ENCODE assay signal across 8 cellular contexts in the genomic region with DNA sequence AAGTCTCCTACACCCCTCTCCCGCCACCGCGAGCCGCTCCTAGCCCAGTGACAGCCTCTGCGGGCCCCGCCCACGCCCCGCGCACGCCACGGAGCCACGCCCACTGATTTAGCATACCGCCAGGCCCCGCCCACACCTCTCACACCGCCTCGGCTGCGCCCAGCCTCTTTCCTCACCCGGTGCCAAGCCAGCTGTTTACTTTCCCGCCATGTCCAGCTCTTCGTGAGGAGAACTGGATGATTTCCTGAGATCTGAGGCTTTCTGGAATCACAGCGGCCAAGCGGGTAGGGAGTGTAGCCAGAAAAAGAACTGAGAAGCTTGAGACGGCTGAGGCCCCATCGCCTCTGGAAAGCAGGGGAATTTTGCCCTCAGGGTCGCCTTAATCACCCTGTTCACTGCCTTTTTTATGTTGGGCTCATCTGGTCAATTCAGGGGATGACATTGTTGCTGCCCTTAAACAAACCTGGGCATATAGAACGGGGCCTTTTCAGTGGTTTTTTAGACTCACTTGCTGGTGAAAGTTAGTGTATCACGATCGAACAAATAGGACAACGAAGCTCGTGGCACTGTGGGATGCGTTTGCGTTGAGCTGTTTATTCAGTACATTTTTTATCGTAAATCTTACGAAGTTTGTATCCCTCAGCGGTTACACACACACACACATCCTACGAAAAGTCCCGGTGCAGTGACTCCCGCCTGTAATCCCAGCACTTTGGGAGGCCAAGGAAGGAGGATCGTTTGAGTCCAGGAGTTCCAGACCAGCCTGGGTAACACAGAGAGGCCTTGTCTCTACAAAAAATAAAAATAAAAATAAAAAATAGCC. TPM values are rescaled to one million over a fixed set of nuclear protein-coding genes. Genes with fewer than 3 reads are reported as not detected.
A peak's percentile ranks its signal among the peaks of the same experiment; 100 is the strongest.
DNase-seq lines count a peak whose midpoint lies in the region; ATAC-seq and TF ChIP-seq lines count a peak whose summit lies in the region.

A gene with protein sequence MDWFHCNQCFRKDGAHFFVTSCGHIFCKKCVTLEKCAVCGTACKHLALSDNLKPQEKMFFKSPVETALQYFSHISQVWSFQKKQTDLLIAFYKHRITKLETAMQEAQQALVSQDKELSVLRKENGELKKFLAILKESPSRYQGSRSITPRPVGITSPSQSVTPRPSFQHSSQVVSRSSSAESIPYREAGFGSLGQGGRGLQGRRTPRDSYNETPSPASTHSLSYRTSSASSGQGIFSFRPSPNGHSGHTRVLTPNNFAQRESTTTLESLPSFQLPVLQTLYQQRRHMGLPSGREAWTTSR (plus strand): TSS at position 165 of the 823 bp plus-strand sequence. CDS start 2,410 bp downstream, outside the sequence.

- no peaks in the 10 kb centered on the region for H3K79me2 ChIP-seq in mammary epithelial cell (ENCODE audit: insufficient read depth, low read length)

- dilution Hi-C loops in mammary epithelial cell (cut with HindIII; ENCODE audit: low sequenced_read_pairs): loop anchor here (5.0 kb wide), 1 partner anchor 69 kb away; the partner anchor contains the start of gene BCL2L2

- TF ChIP-seq CTCF in activated B cell treated with CpG ODN at 0.5 μM for 24 hours (IDR thresholded peaks at IDR 0.05) (no peak), mammary epithelial cell (conservative IDR thresholded peaks at IDR 0.05 in 1 of 2, IDR thresholded peaks at IDR 0.05 in 1 of 2; ENCODE audit: extremely low read depth in 1 of 2, insufficient read depth in 1 of 2, low read depth in 1 of 2, low read length in 2 of 2) (no peak)

- no peaks in the 10 kb centered on the region for H3K9me3 Mint-ChIP-seq in CD8-positive, alpha-beta memory T cell
- H3K9me3 Mint-ChIP-seq in activated B cell treated with CpG ODN at 0.5 μM for 24 hours: no peaks in the 10 kb centered on the region

- H3K4me3 ChIP-seq in CD8-positive, alpha-beta memory T cell (ENCODE audit: low read length): peak within 1 kb of the TSS; percentile 7
- H3K4me3 ChIP-seq in mammary epithelial cell (replicated peaks in 1 of 3; ENCODE audit: insufficient read depth in 1 of 3, low read depth in 2 of 3, low read length in 3 of 3): peak within 1 kb of the TSS; percentile 5 to 25 (median 19)
- peak within 1 kb of the TSS; percentile 52 for H3K4me3 ChIP-seq in skeletal muscle satellite cell (ENCODE audit: low read length)

- H3K36me3 ChIP-seq in CD8-positive, alpha-beta memory T cell (ENCODE audit: insufficient read depth, low read length): no peaks in the 10 kb centered on the region
- H3K36me3 ChIP-seq in mammary epithelial cell (ENCODE audit: insufficient read depth, low read length) (no peaks in the 10 kb centered on the region), skeletal muscle satellite cell (ENCODE audit: insufficient read depth, low read length) (no peaks in the 10 kb centered on the region)

- H4K20me1 ChIP-seq in mammary epithelial cell (ENCODE audit: insufficient read depth, low read length): no peaks in the 10 kb centered on the region

- no peak within 1 kb of the TSS for H3K9ac ChIP-seq in mammary epithelial cell (ENCODE audit: insufficient read depth, low read length)
- no peak within 1 kb of the TSS for H3K9ac ChIP-seq in skeletal muscle satellite cell (ENCODE audit: low read depth, low read length)

- peak within 1 kb of the TSS in 5 of 7 donors; percentile 19 to 72 (median 32) for H3K4me3 Mint-ChIP-seq in CD8-positive, alpha-beta memory T cell
- peak within 1 kb of the TSS; percentile 28 for H3K4me3 Mint-ChIP-seq in activated B cell treated with CpG ODN at 0.5 μM for 24 hours

- CTCF ChIA-PET in CD8-positive, alpha-beta memory T cell (lab: Charles Lee): no interaction called here
- CTCF ChIA-PET in activated B cell treated with CpG ODN at 0.5 μM for 24 hours (lab: Charles Lee): no interaction called here
- CTCF ChIA-PET in mammary epithelial cell (lab: Charles Lee; ENCODE audit: low non-redundant PET): no interaction called here

- H3K27me3 Mint-ChIP-seq in CD8-positive, alpha-beta memory T cell: peaks cover 13 to 54% of the 10 kb centered on the region in 2 donors
- H3K27me3 Mint-ChIP-seq in activated B cell treated with CpG ODN at 0.5 μM for 24 hours: peaks cover 19% of the 10 kb centered on the region

- H3K9me3 ChIP-seq in CD8-positive, alpha-beta memory T cell (ENCODE audit: low read length): no peaks in the 10 kb centered on the region
- no peaks in the 10 kb centered on the region for H3K9me3 ChIP-seq in mammary epithelial cell (replicated peaks; ENCODE audit: insufficient read depth, low read length)
- no peaks in the 10 kb centered on the region for H3K9me3 ChIP-seq in skeletal muscle satellite cell (replicated peaks; ENCODE audit: low read length)

- H3K4me1 Mint-ChIP-seq in CD8-positive, alpha-beta memory T cell: peaks cover 3 to 7% (median 5%) of the 10 kb centered on the region in 3 donors
- peaks cover 9% of the 10 kb centered on the region for H3K4me1 Mint-ChIP-seq in activated B cell treated with CpG ODN at 0.5 μM for 24 hours

- intact Hi-C loops in activated B cell treated with CpG ODN at 0.5 μM for 24 hours (cut with micrococcal nuclease) (no loop called here), mammary epithelial cell (cut with micrococcal nuclease) (no loop called here)

- DNase-seq in CD8-positive, alpha-beta memory T cell: peak; percentile 44 to 72 (median 52)
- DNase-seq in HCEC 1CT (peak; percentile 83), NCI-H2196 (lab: John Stamatoyannopoulos, UW; ENCODE audit: unreplicated experiment) (peak; percentile 98), activated B cell treated with CpG ODN at 0.5 μM for 24 hours (peak; percentile 55), mammary epithelial cell (peak; percentile 74), iPS-NIHi7 (ENCODE audit: extremely low spot score) (peak; percentile 99), cerebellar cortex (ENCODE audit: low spot score) (no peak)

- H3K27me3 ChIP-seq in CD8-positive, alpha-beta memory T cell (ENCODE audit: insufficient read depth, low read length, poor library complexity, severe bottlenecking): no peaks in the 10 kb centered on the region
- no peaks in the 10 kb centered on the region for H3K27me3 ChIP-seq in mammary epithelial cell (ENCODE audit: insufficient read depth, low read length)
- H3K27me3 ChIP-seq in skeletal muscle satellite cell (ENCODE audit: control insufficient read depth, insufficient read depth, low read length): peaks cover 40% of the 10 kb centered on the region

- peak within 1 kb of the TSS; percentile 88 for H2AFZ ChIP-seq in mammary epithelial cell (ENCODE audit: low read depth, low read length)

- in situ Hi-C loops in mammary epithelial cell (cut with MboI; ENCODE audit: low sequenced_read_pairs in 2 of 2): no loop called here

- H3K27ac ChIP-seq in CD8-positive, alpha-beta memory T cell (ENCODE audit: low read depth, low read length): no peak within 1 kb of the TSS
- no peak within 1 kb of the TSS for H3K27ac ChIP-seq in mammary epithelial cell (ENCODE audit: insufficient read depth, low read depth, low read length)

- H3K27ac Mint-ChIP-seq in CD8-positive, alpha-beta memory T cell: no peak within 1 kb of the TSS
- H3K27ac Mint-ChIP-seq in activated B cell treated with CpG ODN at 0.5 μM for 24 hours: no peak within 1 kb of the TSS

- 14% methylated on average over 23 of the region's 39 CpGs for WGBS in mammary epithelial cell (ENCODE audit: low coverage, missing lambda C conversion rate)

- POLR2A ChIA-PET in CD8-positive, alpha-beta memory T cell (lab: Charles Lee): no interaction called here
- POLR2A ChIA-PET in activated B cell treated with CpG ODN at 0.5 μM for 24 hours (lab: Charles Lee): interaction anchor here (0.6 to 1.0 kb wide), 2 partner anchors 21 to 316 kb away, joined by 3 to 4 read pairs; no protein-coding TSS in a partner anchor

- peak; percentile 93 for ATAC-seq in activated B cell treated with CpG ODN at 0.5 μM for 24 hours (ENCODE audit: low read depth)

- H3K36me3 Mint-ChIP-seq in CD8-positive, alpha-beta memory T cell: peaks cover 0 to 2% (median 0%) of the 10 kb centered on the region in 3 donors
- no peaks in the 10 kb centered on the region for H3K36me3 Mint-ChIP-seq in activated B cell treated with CpG ODN at 0.5 μM for 24 hours (ENCODE audit: low read depth)

- BruUV-seq in mammary epithelial cell (replicated peaks; lab: Mats Ljungman, UMichigan): no TSS peak

- peaks cover 4% of the 10 kb centered on the region for H3K4me1 ChIP-seq in CD8-positive, alpha-beta memory T cell (ENCODE audit: insufficient read depth, low read length)
- H3K4me1 ChIP-seq in mammary epithelial cell (ENCODE audit: insufficient read depth, low read length): peaks cover 7% of the 10 kb centered on the region
- peaks cover 6% of the 10 kb centered on the region for H3K4me1 ChIP-seq in skeletal muscle satellite cell (ENCODE audit: control insufficient read depth, insufficient read depth, low read length)

- H3K4me2 ChIP-seq in mammary epithelial cell (ENCODE audit: insufficient read depth, low read depth, low read length) (peak within 1 kb of the TSS; percentile 82), skeletal muscle satellite cell (ENCODE audit: low read length) (peak within 1 kb of the TSS; percentile 76)

RNA-seq across cellular contexts. Expression of the gene that starts here (rescaled TPM):
- total RNA-seq in CD8-positive, alpha-beta memory T cell: not detected
- not detected for polyA plus RNA-seq in CD8-positive, alpha-beta memory T cell
- total RNA-seq in activated B cell treated with CpG ODN at 0.5 μM for 24 hours: not detected in 2 replicates
- not detected for total RNA-seq in mammary epithelial cell
- 0.05 TPM for polyA plus RNA-seq in mammary epithelial cell
- polyA minus RNA-seq in mammary epithelial cell: not detected
- not detected in 2 replicates for total RNA-seq in skeletal muscle satellite cell (2012; rRNA removed)

Comparison
In these comparisons a context has a peak if more than half of its experiments do, and no peak if none do; other contexts are left out.
1. Peak in DNase-seq and H3K4me3 ChIP-seq in CD8-positive, alpha-beta memory T cell; RNA of the gene not detected or under 1 TPM.
2. Peak in DNase-seq and ATAC-seq in activated B cell treated with CpG ODN at 0.5 μM for 24 hours; RNA of the gene not detected or under 1 TPM.
3. Peak in DNase-seq, H3K4me3 ChIP-seq and H3K4me2 ChIP-seq in mammary epithelial cell; RNA of the gene not detected or under 1 TPM.